ENCODE assay signal across 18 cellular contexts in genomic region chr9:36948051-36948450, GRCh38.
"Had no signal": no experiment of that assay in that cellular context is flagged by ENCODE, and none has a peak within 500 bp of the region (broad histone marks: within the 10 kb centered on the region; RNA-seq: fewer than 3 reads in every experiment).

No MANE protein-coding gene starts in this region.

- H3K27me3 ChIP-seq: gastrocnemius medialis had no signal

- H3K4me3 ChIP-seq: dorsolateral prefrontal cortex, esophagus squamous epithelium, gastrocnemius medialis, mucosa of descending colon, spleen had no signal

- H3K27ac Mint-ChIP-seq: activated CD4-positive, alpha-beta memory T cell treated with anti-CD3 and anti-CD28 coated beads, Interleukin-2, amount 10 ng/mL, durations not matched to agents 7 days and 5 days; activated naive CD4-positive, alpha-beta T cell treated with anti-CD3 and anti-CD28 coated beads, Interleukin-2, amount 50 U/mL, for 72 hours; activated T-helper 1 cell treated with anti-CD3 and anti-CD28 coated beads, Interleukin-12 subunit alpha, Interleukin-12 subunit beta, Interleukin-2, Interleukin-4 antibody, amounts not matched to agents 30 ng/mL and 10 ng/mL and 1 ng/mL, durations not matched to agents 14 hours and 24 hours and 36 hours; brain; effector memory CD8-positive, alpha-beta T cell had no signal

- H3K9me3 ChIP-seq: esophagus squamous epithelium, gastrocnemius medialis, mucosa of descending colon, spleen had no signal

- H3K36me3 ChIP-seq: esophagus squamous epithelium, gastrocnemius medialis had no signal

- H3K9me3 Mint-ChIP-seq: activated CD4-positive, alpha-beta memory T cell treated with anti-CD3 and anti-CD28 coated beads, Interleukin-2, amount 10 ng/mL, durations not matched to agents 7 days and 5 days; activated naive CD4-positive, alpha-beta T cell treated with anti-CD3 and anti-CD28 coated beads, Interleukin-2, amount 50 U/mL, for 72 hours; activated T-helper 1 cell treated with anti-CD3 and anti-CD28 coated beads, Interleukin-12 subunit alpha, Interleukin-12 subunit beta, Interleukin-2, Interleukin-4 antibody, amounts not matched to agents 30 ng/mL and 10 ng/mL and 1 ng/mL, durations not matched to agents 14 hours and 24 hours and 36 hours; effector memory CD8-positive, alpha-beta T cell had no signal

- H3K36me3 Mint-ChIP-seq: activated naive CD4-positive, alpha-beta T cell treated with anti-CD3 and anti-CD28 coated beads, Interleukin-2, amount 50 U/mL, for 72 hours; brain had no signal

- H3K4me3 Mint-ChIP-seq: activated CD4-positive, alpha-beta memory T cell treated with anti-CD3 and anti-CD28 coated beads, Interleukin-2, amount 10 ng/mL, durations not matched to agents 7 days and 5 days; activated T-helper 1 cell treated with anti-CD3 and anti-CD28 coated beads, Interleukin-12 subunit alpha, Interleukin-12 subunit beta, Interleukin-2, Interleukin-4 antibody, amounts not matched to agents 30 ng/mL and 10 ng/mL and 1 ng/mL, durations not matched to agents 14 hours and 24 hours and 36 hours; brain; effector memory CD8-positive, alpha-beta T cell had no signal

- H3K4me1 Mint-ChIP-seq: brain had no signal

- FAIRE-seq: colon had no signal

- ATAC-seq: activated naive CD4-positive, alpha-beta T cell treated with anti-CD3 and anti-CD28 coated beads, Interleukin-2, amount 50 U/mL, for 72 hours; effector memory CD8-positive, alpha-beta T cell; gastrocnemius medialis; mucosa of descending colon; stimulated activated naive CD8-positive, alpha-beta T cell treated with anti-CD3 and anti-CD28 coated beads, Interleukin-15, Interleukin-2, amounts not matched to agents 100 U/mL and 50 U/mL, for 24 hours had no signal

- DNase-seq: activated CD4-positive, alpha-beta memory T cell treated with anti-CD3 and anti-CD28 coated beads, Interleukin-2, amount 10 ng/mL, durations not matched to agents 7 days and 5 days; activated CD4-positive, alpha-beta T cell treated with anti-CD3 and anti-CD28 coated beads for 48 hours; aorta; central memory CD4-positive, alpha-beta T cell; dorsolateral prefrontal cortex; effector memory CD8-positive, alpha-beta T cell; esophagus squamous epithelium; gastrocnemius medialis; hypothalamus; mucosa of descending colon; spleen; stimulated activated CD4-positive, alpha-beta T cell treated with anti-CD3 and anti-CD28 coated beads, Interleukin-4, amount 100 ng/mL, for 1 hour; stimulated activated naive CD8-positive, alpha-beta T cell treated with anti-CD3 and anti-CD28 coated beads, Interleukin-15, Interleukin-2, amounts not matched to agents 100 U/mL and 50 U/mL, for 24 hours; T1000 had no signal

- H3K27ac ChIP-seq: dorsolateral prefrontal cortex, esophagus squamous epithelium, gastrocnemius medialis had no signal
